In genomic region chr11:64250406-64250874, GRCh38 we compare ENCODE assay signal across 8 cellular contexts. TPM values are rescaled to one million over a fixed set of nuclear protein-coding genes. Genes with fewer than 3 reads are reported as not detected.
A peak's percentile ranks its signal among the peaks of the same experiment; 100 is the strongest.
DNase-seq lines count a peak whose midpoint lies in the region; ATAC-seq and TF ChIP-seq lines count a peak whose summit lies in the region.

No MANE protein-coding gene starts in this region.

- H3K4me3 Mint-ChIP-seq in chondrocyte (ENCODE audit: unreplicated experiment) = peak overlapping the region; percentile 77
- H3K4me3 Mint-ChIP-seq in natural killer cell treated with Interleukin-12 subunit alpha and Interleukin-12 subunit beta and Interleukin-15 and Interleukin-18, amount 100 ng/mL, for 72 hours = peak overlapping the region; percentile 56

- H3K4me1 ChIP-seq in BE2C = no peaks in the 10 kb centered on the region; the same call in 1 of the 2 replicates

- DNase-seq in BE2C (no peak), chondrocyte (ENCODE audit: low spot score) (no peak), SKM-1 (lab: John Stamatoyannopoulos, UW; ENCODE audit: unreplicated experiment) (no peak)
- DNase-seq in Jurkat, Clone E6-1 (ENCODE audit: low read depth, low spot score) = no peak
- no peak for DNase-seq in natural killer cell treated with Interleukin-12 subunit alpha and Interleukin-12 subunit beta and Interleukin-15 and Interleukin-18, amount 100 ng/mL, for 72 hours (ENCODE audit: low spot score)

- TF ChIP-seq CTCF in BE2C (IDR thresholded peaks at IDR 0.05; ENCODE audit: low read depth, low read length) (no peak), chondrocyte (IDR thresholded peaks at IDR 0.05) (no peak)

- H3K9me3 ChIP-seq in BE2C = no peaks in the 10 kb centered on the region

- H3K27me3 Mint-ChIP-seq in chondrocyte (ENCODE audit: low read depth) = no peaks in the 10 kb centered on the region
- H3K27me3 Mint-ChIP-seq in natural killer cell treated with Interleukin-12 subunit alpha and Interleukin-12 subunit beta and Interleukin-15 and Interleukin-18, amount 100 ng/mL, for 72 hours = no peaks in the 10 kb centered on the region

- H3K4me1 Mint-ChIP-seq in chondrocyte (ENCODE audit: low read depth) = peaks cover 30% of the 10 kb centered on the region
- peaks cover 12 to 32% of the 10 kb centered on the region in 2 donors for H3K4me1 Mint-ChIP-seq in natural killer cell treated with Interleukin-12 subunit alpha and Interleukin-12 subunit beta and Interleukin-15 and Interleukin-18, amount 100 ng/mL, for 72 hours (ENCODE audit: low read depth in 2 of 2)

- H3K36me3 Mint-ChIP-seq in chondrocyte (ENCODE audit: low read depth) = no peaks in the 10 kb centered on the region
- no peaks in the 10 kb centered on the region for H3K36me3 Mint-ChIP-seq in natural killer cell treated with Interleukin-12 subunit alpha and Interleukin-12 subunit beta and Interleukin-15 and Interleukin-18, amount 100 ng/mL, for 72 hours

- no peaks in the 10 kb centered on the region for H3K9me3 Mint-ChIP-seq in chondrocyte (ENCODE audit: low read depth)
- no peaks in the 10 kb centered on the region for H3K9me3 Mint-ChIP-seq in natural killer cell treated with Interleukin-12 subunit alpha and Interleukin-12 subunit beta and Interleukin-15 and Interleukin-18, amount 100 ng/mL, for 72 hours

- H3K36me3 ChIP-seq in BE2C = no peaks in the 10 kb centered on the region

- H3K27ac Mint-ChIP-seq in chondrocyte (ENCODE audit: unreplicated experiment) = no peak overlapping the region
- no peak overlapping the region for H3K27ac Mint-ChIP-seq in natural killer cell treated with Interleukin-12 subunit alpha and Interleukin-12 subunit beta and Interleukin-15 and Interleukin-18, amount 100 ng/mL, for 72 hours

- ATAC-seq in natural killer cell treated with Interleukin-12 subunit alpha and Interleukin-12 subunit beta and Interleukin-15 and Interleukin-18, amount 100 ng/mL, for 72 hours = no peak
- ATAC-seq in HG02870 (IDR thresholded peaks at IDR 0.05; ENCODE audit: unreplicated experiment) (no peak), HG03139 (IDR thresholded peaks at IDR 0.05; ENCODE audit: unreplicated experiment) (no peak), GM19351 (IDR thresholded peaks at IDR 0.05; ENCODE audit: unreplicated experiment) (no peak)

- H3K4me3 ChIP-seq in BE2C (ENCODE audit: low read depth, low read length) = peak overlapping the region; percentile 49
- peak overlapping the region; percentile 60 for H3K4me3 ChIP-seq in Jurkat, Clone E6-1 (ENCODE audit: low read length)

- H3K27me3 ChIP-seq in BE2C = no peaks in the 10 kb centered on the region

RNA-seq across cellular contexts. Expression of gene PLCB3, which starts 0.9 kb away (rescaled TPM):
- polyA plus RNA-seq in BE2C (2012; ENCODE audit: insufficient read depth, insufficient read length, low read depth) = 18.9 TPM
- polyA plus RNA-seq in Jurkat, Clone E6-1 (2012; ENCODE audit: insufficient read depth, insufficient read length) = 13.5 TPM
- total RNA-seq in chondrocyte = 35.5 to 51.4 TPM (median 47.2 TPM) in 3 replicates
- total RNA-seq in natural killer cell treated with Interleukin-12 subunit alpha and Interleukin-12 subunit beta and Interleukin-15 and Interleukin-18, amount 100 ng/mL, for 72 hours = 10 to 100 TPM; 13.9 to 16.4 TPM

RNA-seq across cellular contexts. Expression of gene PPP1R14B, which starts 3.7 kb away (rescaled TPM):
- 310 TPM for polyA plus RNA-seq in BE2C (2012; ENCODE audit: insufficient read depth, insufficient read length, low read depth)
- 339 TPM for polyA plus RNA-seq in Jurkat, Clone E6-1 (2012; ENCODE audit: insufficient read depth, insufficient read length)
- 280 to 358 TPM (median 322 TPM) in 3 replicates for total RNA-seq in chondrocyte
- total RNA-seq in natural killer cell treated with Interleukin-12 subunit alpha and Interleukin-12 subunit beta and Interleukin-15 and Interleukin-18, amount 100 ng/mL, for 72 hours = 100 to 1,000 TPM; 130 to 236 TPM

RNA-seq across cellular contexts. Expression of gene FKBP2, which starts 9.5 kb away (rescaled TPM):
- 110 TPM for polyA plus RNA-seq in BE2C (2012; ENCODE audit: insufficient read depth, insufficient read length, low read depth)
- polyA plus RNA-seq in Jurkat, Clone E6-1 (2012; ENCODE audit: insufficient read depth, insufficient read length) = 113 TPM
- 42.1 to 54.3 TPM (median 43.0 TPM) in 3 replicates for total RNA-seq in chondrocyte
- total RNA-seq in natural killer cell treated with Interleukin-12 subunit alpha and Interleukin-12 subunit beta and Interleukin-15 and Interleukin-18, amount 100 ng/mL, for 72 hours = 10 to 100 TPM; 33.1 to 53.5 TPM

RNA-seq across cellular contexts. Expression of gene VEGFB, which starts 16.1 kb away (rescaled TPM):
- 31.4 TPM for polyA plus RNA-seq in BE2C (2012; ENCODE audit: insufficient read depth, insufficient read length, low read depth)
- polyA plus RNA-seq in Jurkat, Clone E6-1 (2012; ENCODE audit: insufficient read depth, insufficient read length) = 119 TPM
- total RNA-seq in chondrocyte = 165 to 209 TPM (median 168 TPM) in 3 replicates
- 10 to 100 TPM; 38.7 to 42.3 TPM for total RNA-seq in natural killer cell treated with Interleukin-12 subunit alpha and Interleukin-12 subunit beta and Interleukin-15 and Interleukin-18, amount 100 ng/mL, for 72 hours

RNA-seq across cellular contexts. Expression of gene DNAJC4, which starts 20.1 kb away (rescaled TPM):
- 20.3 TPM for polyA plus RNA-seq in BE2C (2012; ENCODE audit: insufficient read depth, insufficient read length, low read depth)
- 45.4 TPM for polyA plus RNA-seq in Jurkat, Clone E6-1 (2012; ENCODE audit: insufficient read depth, insufficient read length)
- 27.0 to 31.6 TPM (median 28.9 TPM) in 3 replicates for total RNA-seq in chondrocyte
- 10 to 100 TPM; 31.2 to 33.0 TPM for total RNA-seq in natural killer cell treated with Interleukin-12 subunit alpha and Interleukin-12 subunit beta and Interleukin-15 and Interleukin-18, amount 100 ng/mL, for 72 hours
